In genomic region chr3:130658666-130659065, GRCh38 we compare ENCODE assay signal across 16 cellular contexts.
A peak's percentile ranks its signal among the peaks of the same experiment; 100 is the strongest.
DNase-seq lines count a peak whose midpoint lies in the region; ATAC-seq and TF ChIP-seq lines count a peak whose summit lies in the region.
"Had no signal": no experiment of that assay in that cellular context is flagged by ENCODE, and none has a peak within 500 bp of the region (broad histone marks: within the 10 kb centered on the region; RNA-seq: fewer than 3 reads in every experiment).

No MANE protein-coding gene starts in this region.

- DNase-seq in BE2C (peak; percentile 58), NCI-H226 (peak; percentile 17), dedifferentiated amniotic fluid mesenchymal stem cell (ENCODE audit: extremely low spot score) (peak; percentile 70), myocyte (ENCODE audit: low read depth) (peak; percentile 61), activated T-cell treated with anti-CD3 and anti-CD28 coated beads for 4 hours (no peak), NCI-H1105 (lab: John Stamatoyannopoulos, UW) (no peak)
- DNase-seq: activated CD4-positive, alpha-beta T cell treated with anti-CD3 and anti-CD28 coated beads for 36 hours; activated effector memory CD4-positive, alpha-beta T cell treated with anti-CD3 and anti-CD28 coated beads, Interleukin-2, amount 50 U/mL, for 16 hours; CD8-positive, alpha-beta memory T cell; hippocampal formation; NCI-H510A treated with DMSO at 0.1 percent for 48 hours; upper lobe of left lung had no signal

- TF ChIP-seq CTCF in BE2C (IDR thresholded peaks at IDR 0.05; ENCODE audit: low read depth, low read length): no peak

- no peaks in the 10 kb centered on the region; the same call in 1 of the 2 replicates for H3K36me3 ChIP-seq in BE2C
- H3K36me3 ChIP-seq: upper lobe of left lung had no signal

- ATAC-seq in GM18517 (IDR thresholded peaks at IDR 0.05; ENCODE audit: unreplicated experiment): no peak
- no peak for ATAC-seq in HG02852 (IDR thresholded peaks at IDR 0.05; ENCODE audit: unreplicated experiment)
- ATAC-seq: activated CD4-positive, alpha-beta T cell treated with anti-CD3 and anti-CD28 coated beads for 36 hours had no signal

- H3K27me3 ChIP-seq in BE2C: no peaks in the 10 kb centered on the region
- H3K27me3 ChIP-seq: upper lobe of left lung had no signal

- no peak overlapping the region for H3K4me3 ChIP-seq in BE2C (ENCODE audit: low read depth, low read length)
- H3K4me3 ChIP-seq: coronary artery, skin epidermis, upper lobe of left lung had no signal

- peaks cover 6% of the 10 kb centered on the region for H3K4me1 ChIP-seq in BE2C
- H3K4me1 ChIP-seq: upper lobe of left lung had no signal

- H3K9me3 ChIP-seq in BE2C: no peaks in the 10 kb centered on the region
- H3K9me3 ChIP-seq: upper lobe of left lung had no signal

Comparison
In these comparisons a context has a peak if more than half of its experiments do, and no peak if none do; other contexts are left out.
1. DNase-seq: peak in BE2C (single experiment), NCI-H226 (single experiment), dedifferentiated amniotic fluid mesenchymal stem cell (single experiment) and myocyte (single experiment); none in activated T-cell treated with anti-CD3 and anti-CD28 coated beads for 4 hours (single experiment) and NCI-H1105 (single experiment).